ENCODE assay signal across 28 cellular contexts in the genomic region with DNA sequence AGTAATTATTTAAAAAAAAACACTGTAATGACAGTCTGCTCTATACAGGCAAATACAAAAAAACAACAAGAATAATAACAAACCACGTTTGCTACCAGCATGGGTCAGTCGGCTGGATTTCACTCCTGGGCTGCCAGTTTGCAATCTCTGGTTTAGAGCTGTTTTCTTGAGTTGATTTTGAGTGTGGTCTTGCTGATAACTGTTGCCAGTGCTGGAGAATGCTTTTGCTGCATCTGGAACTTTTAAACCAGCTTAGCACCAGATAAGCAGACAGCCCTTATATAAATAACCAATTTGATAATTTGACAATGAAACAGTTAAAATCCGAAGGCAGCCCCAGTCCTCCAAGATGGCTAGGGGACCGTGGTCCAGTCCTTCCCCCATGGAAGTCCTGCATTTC.
"Had no signal": no experiment of that assay in that cellular context is flagged by ENCODE, and none has a peak within 500 bp of the region (broad histone marks: within the 10 kb centered on the region; RNA-seq: fewer than 3 reads in every experiment).

No MANE protein-coding gene starts in this region.

- H3K9me3 Mint-ChIP-seq: dendritic cell treated with granulocyte-macrophage colony-stimulating factor and Interleukin-4, amounts not matched to agents 40 ng/mL and 50 ng/mL, for 4 days had no signal

- ATAC-seq: effector memory CD8-positive, alpha-beta T cell; esophagus mucosa; foreskin keratinocyte; gastrocnemius medialis; gastroesophageal sphincter; heart left ventricle; heart right ventricle had no signal

- H3K36me3 ChIP-seq: colonic mucosa, gastrocnemius medialis had no signal

- FAIRE-seq: endometrium, endothelial cell of umbilical vein, frontal cortex had no signal

- H3K4me1 ChIP-seq: colonic mucosa, foreskin keratinocyte, gastrocnemius medialis had no signal

- H3K79me2 ChIP-seq: hepatocyte had no signal

- H3K4me2 ChIP-seq: hepatocyte had no signal

- H3K27me3 ChIP-seq: colonic mucosa, dorsolateral prefrontal cortex, esophagus muscularis mucosa, esophagus squamous epithelium, foreskin keratinocyte, gastrocnemius medialis, gastroesophageal sphincter, heart left ventricle, heart right ventricle, hepatocyte had no signal

- H3K27me3 Mint-ChIP-seq: dendritic cell treated with granulocyte-macrophage colony-stimulating factor and Interleukin-4, amounts not matched to agents 40 ng/mL and 50 ng/mL, for 4 days had no signal

- H2AFZ ChIP-seq: hepatocyte had no signal

- H3K27ac Mint-ChIP-seq: dendritic cell treated with granulocyte-macrophage colony-stimulating factor and Interleukin-4, amounts not matched to agents 40 ng/mL and 50 ng/mL, for 4 days; effector memory CD8-positive, alpha-beta T cell; endodermal cell had no signal

- H3K4me3 Mint-ChIP-seq: dendritic cell treated with granulocyte-macrophage colony-stimulating factor and Interleukin-4, amounts not matched to agents 40 ng/mL and 50 ng/mL, for 4 days; effector memory CD8-positive, alpha-beta T cell; endodermal cell had no signal

- H3K9me3 ChIP-seq: colonic mucosa, esophagus muscularis mucosa, esophagus squamous epithelium, gastrocnemius medialis, gastroesophageal sphincter had no signal

- DNase-seq: colonic mucosa; cortex of kidney; dermis blood vessel endothelial cell; dorsolateral prefrontal cortex; effector CD4-positive, alpha-beta T cell; effector CD8-positive, alpha-beta T cell; effector memory CD4-positive, alpha-beta T cell; effector memory CD8-positive, alpha-beta T cell; endodermal cell; esophagus squamous epithelium; foreskin fibroblast; foreskin keratinocyte; foreskin melanocyte; gastrocnemius medialis; glutamatergic neuron; head of caudate nucleus; heart left ventricle; heart right ventricle had no signal

- H3K4me3 ChIP-seq: colonic mucosa, coronary artery, dorsolateral prefrontal cortex, esophagus muscularis mucosa, esophagus squamous epithelium, gastrocnemius medialis, gastroesophageal sphincter, heart left ventricle, heart right ventricle, hepatocyte had no signal

- H3K27ac ChIP-seq: colonic mucosa, dorsolateral prefrontal cortex, epithelial cell of prostate, esophagus muscularis mucosa, esophagus squamous epithelium, foreskin keratinocyte, gastrocnemius medialis, gastroesophageal sphincter, heart left ventricle, heart right ventricle, hepatocyte had no signal
